In the genomic region with DNA sequence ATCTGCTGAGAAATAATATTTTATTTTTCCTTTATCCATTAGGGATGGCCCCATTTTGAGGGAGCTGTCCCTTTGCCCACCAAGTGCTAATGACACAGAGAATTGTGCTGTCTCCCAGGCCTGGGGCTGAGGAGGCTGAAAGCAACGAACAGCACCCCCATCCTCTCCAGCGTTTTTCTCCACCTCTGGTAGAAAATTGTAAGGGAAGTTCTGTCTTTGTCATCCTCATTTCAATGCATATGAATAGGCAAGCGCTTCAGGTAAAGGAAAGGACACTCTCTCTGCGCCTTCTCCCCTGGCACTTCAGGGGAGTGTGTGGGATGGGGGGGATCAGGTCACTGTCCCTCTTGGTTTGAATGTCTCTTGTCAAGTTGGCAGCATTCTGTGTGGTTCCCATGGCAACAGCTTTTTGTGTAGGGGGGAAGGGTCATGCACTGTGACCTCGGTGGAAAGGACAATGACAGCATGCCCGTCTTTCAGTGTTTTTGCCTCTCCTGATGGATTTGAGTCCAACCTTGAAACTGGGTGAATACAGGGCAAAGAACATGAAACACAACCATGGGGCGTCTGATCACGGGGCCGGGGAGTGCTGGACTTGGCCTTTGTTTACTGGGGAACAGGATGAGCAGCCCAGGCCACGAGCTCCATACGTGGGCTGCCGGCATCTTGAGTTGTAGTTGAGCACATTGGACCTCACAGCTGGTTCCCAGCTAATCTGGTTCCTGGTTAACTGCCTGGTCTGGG, we compare ENCODE assay signal across 26 cellular contexts.
"Had no signal": no experiment of that assay in that cellular context is flagged by ENCODE, and none has a peak within 500 bp of the region (broad histone marks: within the 10 kb centered on the region; RNA-seq: fewer than 3 reads in every experiment).

No MANE protein-coding gene starts in this region.

- H3K9me3 Mint-ChIP-seq: central memory CD8-positive, alpha-beta T cell had no signal

- H3K27ac Mint-ChIP-seq: activated naive CD8-positive, alpha-beta T cell treated with anti-CD3 and anti-CD28 coated beads, Interleukin-2, amount 10 ng/mL, durations not matched to agents 7 days and 5 days; naive B cell; T-helper 17 cell had no signal

- H3K9me3 ChIP-seq: breast epithelium, esophagus squamous epithelium, gastrocnemius medialis, neutrophil, ovary, prostate gland had no signal

- FAIRE-seq: colon had no signal

- H3K4me1 ChIP-seq: breast epithelium, esophagus squamous epithelium, gastrocnemius medialis, lower lobe of right lung, prostate gland, spleen had no signal

- H3K27ac ChIP-seq: breast epithelium, dorsolateral prefrontal cortex, esophagus squamous epithelium, gastrocnemius medialis, lower lobe of right lung, neutrophil, ovary, prostate gland, spleen had no signal

- H3K27me3 ChIP-seq: ovary had no signal

- ATAC-seq: activated T-cell treated with anti-CD3 and anti-CD28 coated beads, Interleukin-2, amount 50 U/mL, for 4 hours; gastrocnemius medialis; left lobe of liver; lower lobe of right lung; T-helper 17 cell had no signal

- H3K36me3 ChIP-seq: breast epithelium, esophagus squamous epithelium, gastrocnemius medialis, lower lobe of right lung, neutrophil, ovary, prostate gland, spleen had no signal

- H3K4me3 ChIP-seq: breast epithelium, dorsolateral prefrontal cortex, esophagus squamous epithelium, gastrocnemius medialis, lower lobe of right lung, ovary, prostate gland, spleen had no signal

- H3K4me3 Mint-ChIP-seq: activated naive CD8-positive, alpha-beta T cell treated with anti-CD3 and anti-CD28 coated beads, Interleukin-2, amount 10 ng/mL, durations not matched to agents 7 days and 5 days; activated T-cell treated with anti-CD3 and anti-CD28 coated beads, Interleukin-2, amount 50 U/mL, for 4 hours; central memory CD8-positive, alpha-beta T cell; T-helper 17 cell had no signal

- DNase-seq: activated CD4-positive, alpha-beta T cell treated with anti-CD3 and anti-CD28 coated beads for 4 hours; activated CD4-positive, alpha-beta T cell treated with anti-CD3 and anti-CD28 coated beads, Interleukin-2, amount 50 U/mL, for 48 hours; activated CD4-positive, CD25-positive, alpha-beta regulatory T cell; activated CD8-positive, alpha-beta memory T cell treated with anti-CD3 and anti-CD28 coated beads, Interleukin-2, amount 50 U/mL, for 48 hours; activated naive CD4-positive, alpha-beta T cell treated with Interleukin-2 at 50 U/mL for 16 hours; activated naive CD8-positive, alpha-beta T cell treated with anti-CD3 and anti-CD28 coated beads, Interleukin-2, amount 10 ng/mL, durations not matched to agents 7 days and 5 days; activated T-cell treated with anti-CD3 and anti-CD28 coated beads, Interleukin-2, amount 50 U/mL, for 4 hours; amniotic stem cell; dorsolateral prefrontal cortex; esophagus squamous epithelium; gastrocnemius medialis; head of caudate nucleus; hypothalamus; lower lobe of right lung; naive B cell; ovary; spleen; stimulated activated CD4-positive, alpha-beta T cell treated with anti-CD3 and anti-CD28 coated beads, Interleukin-4, amount 100 ng/mL, for 1 hour; stimulated activated naive CD4-positive, alpha-beta T cell treated with Interleukin-2 at 50 U/mL for 16 hours; T-helper 17 cell had no signal
